Comparison of ENCODE assay signal across 9 cellular contexts in genomic region chr5:140112685-140113179, GRCh38. TPM values are rescaled to one million over a fixed set of nuclear protein-coding genes. Genes with fewer than 3 reads are reported as not detected.
DNase-seq lines count a peak whose midpoint lies in the region; ATAC-seq, FAIRE-seq and TF ChIP-seq lines count a peak whose summit lies in the region.
"Had no signal": no experiment of that assay in that cellular context is flagged by ENCODE, and none has a peak within 500 bp of the region (broad histone marks: within the 10 kb centered on the region; RNA-seq: fewer than 3 reads in every experiment).

No MANE protein-coding gene starts in this region.

- peak overlapping the region; percentile 79 for H3K9ac ChIP-seq in SU-DHL-6 (ENCODE audit: low read length)

- TF ChIP-seq CTCF in GM12865 (IDR thresholded peaks at IDR 0.05; ENCODE audit: insufficient read depth, low read depth, low read length, missing control alignments) (no peak), SU-DHL-6 (IDR thresholded peaks at IDR 0.05; ENCODE audit: insufficient read depth, low read length, poor library complexity, severe bottlenecking) (no peak), foreskin fibroblast (IDR thresholded peaks at IDR 0.05; ENCODE audit: low read depth, low read length) (no peak), D721Med (IDR thresholded peaks at IDR 0.05; ENCODE audit: insufficient read depth, missing control alignments) (no peak)

- H3K4me3 ChIP-seq in GM12865 (ENCODE audit: low read depth, low read length): peak overlapping the region; percentile 70
- H3K4me3 ChIP-seq in SU-DHL-6 (ENCODE audit: insufficient read depth, low read length, poor library complexity, severe bottlenecking): peak overlapping the region; percentile 80
- H3K4me3 ChIP-seq in foreskin fibroblast (ENCODE audit: low read depth in 1 of 2, low read length in 2 of 2): peak overlapping the region; percentile 72 to 74
- peak overlapping the region; percentile 68 to 88 (median 80) for H3K4me3 ChIP-seq in skin epidermis

- H3K27ac ChIP-seq in SU-DHL-6 (ENCODE audit: low read depth, low read length) (no peak overlapping the region), skin epidermis (peak overlapping the region in 20 of 21 experiments; percentile 80 to 97 (median 92))

- H4K20me1 ChIP-seq in SU-DHL-6 (ENCODE audit: low read depth, low read length): peaks cover 39% of the 10 kb centered on the region

- no peaks in the 10 kb centered on the region for H3K9me2 ChIP-seq in SU-DHL-6 (replicated peaks; ENCODE audit: insufficient read depth, low read length)

- no peaks in the 10 kb centered on the region for H3K9me3 ChIP-seq in SU-DHL-6 (ENCODE audit: insufficient read depth, low read length)
- H3K9me3 ChIP-seq: neutrophil had no signal

- peaks cover 7% of the 10 kb centered on the region for H3K36me3 ChIP-seq in SU-DHL-6 (ENCODE audit: low read length)
- H3K36me3 ChIP-seq: neutrophil had no signal

- DNase-seq in GM12865 (ENCODE audit: low read depth) (no peak), foreskin fibroblast (peak in 1 of 2 donors; percentile 54), RPMI8226 (no peak), frontal cortex (ENCODE audit: low spot score in 2 of 2) (no peak), D721Med (ENCODE audit: insufficient read length, low spot score) (no peak)

- no peaks in the 10 kb centered on the region for H3K27me3 ChIP-seq in SU-DHL-6 (ENCODE audit: low read length)

- no peak for FAIRE-seq in frontal cortex (lab: Jason Lieb, UNC)
- FAIRE-seq in D721Med (lab: Jason Lieb, UNC): no peak

- no peak for ATAC-seq in GM18858 (IDR thresholded peaks at IDR 0.05; ENCODE audit: unreplicated experiment)

- peak overlapping the region; percentile 97 for H3K4me2 ChIP-seq in SU-DHL-6 (ENCODE audit: low read depth, low read length, poor library complexity, severe bottlenecking)

- H3F3A ChIP-seq in SU-DHL-6 (ENCODE audit: insufficient read depth): peaks cover 39% of the 10 kb centered on the region

- H2AFZ ChIP-seq in SU-DHL-6 (ENCODE audit: low read depth, low read length, severe bottlenecking): no peak overlapping the region

- H3K79me2 ChIP-seq in SU-DHL-6 (ENCODE audit: insufficient read depth, low read length): peaks cover 68% of the 10 kb centered on the region

RNA-seq across cellular contexts. Expression of gene PURA, which starts 1.2 kb away (rescaled TPM):
- 9.4 TPM for total RNA-seq in frontal cortex

RNA-seq across cellular contexts. Expression of gene IGIP, which starts 13.0 kb away (rescaled TPM):
- total RNA-seq in frontal cortex: 7.7 TPM
